ENCODE assay signal across 8 cellular contexts in genomic region chr18:59898609-59899297, GRCh38. TPM values are rescaled to one million over a fixed set of nuclear protein-coding genes. Genes with fewer than 3 reads are reported as not detected.
A peak's percentile ranks its signal among the peaks of the same experiment; 100 is the strongest.
DNase-seq lines count a peak whose midpoint lies in the region; ATAC-seq, FAIRE-seq and TF ChIP-seq lines count a peak whose summit lies in the region.

No MANE protein-coding gene starts in this region.

- no peak for TF ChIP-seq POLR2A in lower leg skin (IDR thresholded peaks at IDR 0.05)

- TF ChIP-seq CTCF in GM12865 (IDR thresholded peaks at IDR 0.05; ENCODE audit: insufficient read depth, low read depth, low read length, missing control alignments) = no peak
- no peak for TF ChIP-seq CTCF in bronchial epithelial cell (IDR thresholded peaks at IDR 0.05; ENCODE audit: insufficient read depth, low read length, severe bottlenecking)
- no peak for TF ChIP-seq CTCF in lower leg skin (IDR thresholded peaks at IDR 0.05)

- DNase-seq in GM12865 (ENCODE audit: low read depth) (peak; percentile 73), bronchial epithelial cell (ENCODE audit: low read depth) (peak; percentile 75), DMS153 (lab: John Stamatoyannopoulos, UW) (no peak), NCI-H2171 (lab: John Stamatoyannopoulos, UW) (no peak), lower leg skin (ENCODE audit: low spot score in 2 of 2) (no peak), GM03348 (ENCODE audit: low spot score) (no peak)
- peak in 1 of 9 donors; percentile 3 for DNase-seq in naive thymus-derived CD4-positive, alpha-beta T cell

- peak; percentile 0 for ATAC-seq in HG03469 (IDR thresholded peaks at IDR 0.05; ENCODE audit: unreplicated experiment)
- no peak for ATAC-seq in naive thymus-derived CD4-positive, alpha-beta T cell

- peaks cover 16 to 45% (median 28%) of the 10 kb centered on the region in 7 donors for H3K4me1 Mint-ChIP-seq in naive thymus-derived CD4-positive, alpha-beta T cell

- no peak for FAIRE-seq in bronchial epithelial cell (lab: Jason Lieb, UNC)

- no peaks in the 10 kb centered on the region for H3K9me3 Mint-ChIP-seq in naive thymus-derived CD4-positive, alpha-beta T cell

- H3K36me3 Mint-ChIP-seq in naive thymus-derived CD4-positive, alpha-beta T cell = peaks cover 0 to 16% (median 0%) of the 10 kb centered on the region in 5 donors

- peak overlapping the region; percentile 83 to 99 (median 95) for H3K4me3 Mint-ChIP-seq in naive thymus-derived CD4-positive, alpha-beta T cell

- no peaks in the 10 kb centered on the region for H3K27me3 ChIP-seq in bronchial epithelial cell (ENCODE audit: control insufficient read depth, insufficient read depth, low read length)
- H3K27me3 ChIP-seq in naive thymus-derived CD4-positive, alpha-beta T cell (ENCODE audit: control insufficient read depth in 2 of 2, insufficient read depth in 2 of 2, low read length in 2 of 2) = no peaks in the 10 kb centered on the region

- intact Hi-C loops in naive thymus-derived CD4-positive, alpha-beta T cell (cut with micrococcal nuclease) = loop anchor here (1.0 to 2.0 kb wide), 6 partner anchors 13 to 759 kb away; partner anchors contain the start of genes LMAN1 (in 2 of the 2) and SEC11C (in 1 of the 2)
- intact Hi-C loops in lower leg skin (cut with DNase I; ENCODE audit: low total_unique reads) = no loop called here

- no peaks in the 10 kb centered on the region for H3K9me3 ChIP-seq in naive thymus-derived CD4-positive, alpha-beta T cell (ENCODE audit: control insufficient read depth in 2 of 3, low read length in 3 of 3)

- H3K4me3 ChIP-seq in GM12865 (ENCODE audit: low read depth, low read length) (peak overlapping the region; percentile 77), bronchial epithelial cell (ENCODE audit: low read depth, low read length) (peak overlapping the region; percentile 92), lower leg skin (ENCODE audit: low read depth, poor library complexity, severe bottlenecking) (no peak overlapping the region)
- peak overlapping the region; percentile 66 for H3K4me3 ChIP-seq in naive thymus-derived CD4-positive, alpha-beta T cell (ENCODE audit: low read length)

- no peaks in the 10 kb centered on the region for H3K36me3 ChIP-seq in bronchial epithelial cell (ENCODE audit: control insufficient read depth, insufficient read depth, low read length)
- peaks cover 0 to 8% (median 0%) of the 10 kb centered on the region in 3 experiments for H3K36me3 ChIP-seq in naive thymus-derived CD4-positive, alpha-beta T cell (ENCODE audit: control insufficient read depth in 2 of 3, insufficient read depth in 3 of 3, low read length in 3 of 3)

- H3K4me1 ChIP-seq in naive thymus-derived CD4-positive, alpha-beta T cell (ENCODE audit: control insufficient read depth in 2 of 2, insufficient read depth in 2 of 2, low read length in 2 of 2) = peaks cover 8 to 15% of the 10 kb centered on the region in 2 donors

- 58 to 66% methylated on average over 33 of the region's 33 CpGs for WGBS in lower leg skin, 2 donors

- H3K27ac ChIP-seq in naive thymus-derived CD4-positive, alpha-beta T cell (ENCODE audit: low read depth, low read length) = peak overlapping the region; percentile 86

- POLR2A ChIA-PET in naive thymus-derived CD4-positive, alpha-beta T cell (lab: Charles Lee) = interaction anchor here (0.7 kb wide), 1 partner anchor 44 kb away, joined by 3 read pairs; no protein-coding TSS in a partner anchor

- CTCF ChIA-PET in naive thymus-derived CD4-positive, alpha-beta T cell (lab: Charles Lee) = interaction anchor here (0.6 kb wide), 1 partner anchor 46 kb away, joined by 3 read pairs; no protein-coding TSS in a partner anchor

- H3K27ac Mint-ChIP-seq in naive thymus-derived CD4-positive, alpha-beta T cell = peak overlapping the region; percentile 60 to 94 (median 89)

- H3K27me3 Mint-ChIP-seq in naive thymus-derived CD4-positive, alpha-beta T cell = no peaks in the 10 kb centered on the region

RNA-seq across cellular contexts. Expression of gene PMAIP1, which starts 1.0 kb away (rescaled TPM):
- total RNA-seq in bronchial epithelial cell (12.1 and 16.6 TPM in 2 replicates), lower leg skin (10 to 100 TPM; 11.8 to 34.3 (median 20.8) TPM)
- total RNA-seq in naive thymus-derived CD4-positive, alpha-beta T cell = 10 to 100 TPM in 3 of 5 experiments, 1 to 10 TPM in 2; 5.8 to 95.1 (median 22.8) TPM
- 1 to 10 TPM; 1.5 to 3.6 TPM for polyA plus RNA-seq in naive thymus-derived CD4-positive, alpha-beta T cell

Comparison
In these comparisons a context has a peak if more than half of its experiments do, and no peak if none do; other contexts are left out.
1. DNase-seq: peak in GM12865 (single experiment) and bronchial epithelial cell (single experiment); none in DMS153 (single experiment), NCI-H2171 (single experiment), lower leg skin (0 of 2) and GM03348 (single experiment).